1 cellular context compared by ENCODE assay signal in the genomic region with DNA sequence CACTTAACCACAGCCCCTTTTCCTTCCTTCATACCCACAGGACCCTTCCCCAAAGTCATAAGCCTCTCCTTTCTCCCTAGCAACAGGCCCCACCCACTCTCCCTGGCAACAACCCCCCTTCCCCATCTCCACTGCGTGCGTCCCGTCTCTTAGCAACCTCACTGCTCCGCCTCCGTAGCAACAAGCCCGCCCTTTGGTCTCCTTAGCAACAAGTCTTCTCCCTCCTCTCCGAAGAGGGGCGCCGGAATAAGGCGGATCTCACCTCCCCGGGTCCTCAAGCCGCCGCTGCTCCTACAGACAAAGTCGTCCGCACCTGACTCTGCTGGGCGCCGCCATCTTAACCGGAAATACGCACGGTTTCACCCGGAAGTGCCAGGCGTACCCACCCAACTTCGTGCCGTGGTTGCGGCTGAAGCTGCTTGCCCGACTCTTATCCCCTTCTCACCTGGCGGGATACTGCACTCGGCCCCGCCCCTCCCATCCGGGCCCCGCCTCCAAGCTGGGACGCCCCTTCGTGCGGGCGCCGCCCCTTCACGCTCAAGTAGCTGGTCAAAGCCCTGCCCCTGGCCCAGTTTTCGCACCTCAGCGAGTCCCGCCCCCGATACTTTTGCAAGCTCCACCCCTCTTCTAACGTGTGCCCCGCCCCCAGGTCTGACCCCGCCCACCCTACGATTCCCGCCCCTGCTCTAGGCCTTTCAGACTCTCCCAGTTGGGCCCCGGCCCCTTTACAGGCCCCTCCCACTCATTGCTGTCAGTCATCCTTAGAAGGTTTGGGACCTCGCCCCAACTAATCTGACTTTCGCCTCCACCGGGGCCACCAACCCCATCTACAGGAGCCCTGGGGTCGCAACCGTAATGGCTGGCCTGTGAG.
TF ChIP-seq lines count a peak whose summit lies in the region.

A gene with protein sequence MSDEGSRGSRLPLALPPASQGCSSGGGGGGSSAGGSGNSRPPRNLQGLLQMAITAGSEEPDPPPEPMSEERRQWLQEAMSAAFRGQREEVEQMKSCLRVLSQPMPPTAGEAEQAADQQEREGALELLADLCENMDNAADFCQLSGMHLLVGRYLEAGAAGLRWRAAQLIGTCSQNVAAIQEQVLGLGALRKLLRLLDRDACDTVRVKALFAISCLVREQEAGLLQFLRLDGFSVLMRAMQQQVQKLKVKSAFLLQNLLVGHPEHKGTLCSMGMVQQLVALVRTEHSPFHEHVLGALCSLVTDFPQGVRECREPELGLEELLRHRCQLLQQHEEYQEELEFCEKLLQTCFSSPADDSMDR (minus strand): TSS at position 338 of the 871 bp plus-strand sequence. CDS start 502 bp downstream, outside the sequence.

TF ChIP-seq in WTC11, 78 proteins besides CTCF, POLR2A, EP300 and RAD21 (continued from another document):
- TF ChIP-seq, protein P1, sequence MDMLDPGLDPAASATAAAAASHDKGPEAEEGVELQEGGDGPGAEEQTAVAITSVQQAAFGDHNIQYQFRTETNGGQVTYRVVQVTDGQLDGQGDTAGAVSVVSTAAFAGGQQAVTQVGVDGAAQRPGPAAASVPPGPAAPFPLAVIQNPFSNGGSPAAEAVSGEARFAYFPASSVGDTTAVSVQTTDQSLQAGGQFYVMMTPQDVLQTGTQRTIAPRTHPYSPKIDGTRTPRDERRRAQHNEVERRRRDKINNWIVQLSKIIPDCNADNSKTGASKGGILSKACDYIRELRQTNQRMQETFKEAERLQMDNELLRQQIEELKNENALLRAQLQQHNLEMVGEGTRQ (CRISPR knock-in tag; IDR thresholded peaks at IDR 0.05) = peak; percentile 46; the same call in 1 of the 2 replicates
TF ChIP-seq in WTC11: peak in this region for 10.
